20 cellular contexts compared by ENCODE assay signal in genomic region chr3:137324114-137324513, GRCh38.
DNase-seq lines count a peak whose midpoint lies in the region; ATAC-seq, FAIRE-seq and TF ChIP-seq lines count a peak whose summit lies in the region.
"Had no signal": no experiment of that assay in that cellular context is flagged by ENCODE, and none has a peak within 500 bp of the region (broad histone marks: within the 10 kb centered on the region; RNA-seq: fewer than 3 reads in every experiment).

No MANE protein-coding gene starts in this region.

- TF ChIP-seq RAD21 in SK-N-SH (IDR thresholded peaks at IDR 0.05; ENCODE audit: low read length), result no peak

- H4K20me1 ChIP-seq in SK-N-SH (ENCODE audit: insufficient read depth), result no peaks in the 10 kb centered on the region
- H4K20me1 ChIP-seq: BLaER1 treated with 17β-estradiol and CSF1 and Interleukin-3, amounts not matched to agents 10 nM and 100 nM had no signal

- no peak overlapping the region for H3K4me3 ChIP-seq in SK-N-SH (ENCODE audit: low read depth in 2 of 2, low read length in 1 of 2)
- H3K4me3 ChIP-seq: A549; BLaER1 treated with 17β-estradiol and CSF1 and Interleukin-3, amounts not matched to agents 10 nM and 100 nM had no signal

- TF ChIP-seq CTCF in SK-N-SH (IDR thresholded peaks at IDR 0.05), result no peak

- ATAC-seq in SK-N-SH treated with all-trans-retinoic acid at 6 μM for 48 hours, result no peak
- ATAC-seq: A549; CD8-positive, alpha-beta T cell had no signal

- peak; percentile 51 for FAIRE-seq in endometrium (lab: Jason Lieb, UNC)
- FAIRE-seq: A549, D721Med, G401.6, GM12891, GM19239 had no signal

- no peaks in the 10 kb centered on the region for H3K4me1 ChIP-seq in SK-N-SH (ENCODE audit: control insufficient read depth in 1 of 2, insufficient read depth in 2 of 2, low read depth in 1 of 2, low read length in 1 of 2)
- H3K4me1 ChIP-seq: A549, Caco-2 had no signal

- no peaks in the 10 kb centered on the region for H3K79me2 ChIP-seq in SK-N-SH (ENCODE audit: insufficient read depth)

- no peaks in the 10 kb centered on the region for H3K9me2 ChIP-seq in SK-N-SH

- H3K9me3 ChIP-seq in SK-N-SH, result no peaks in the 10 kb centered on the region
- H3K9me3 ChIP-seq: A549, Caco-2 had no signal

- no peak overlapping the region for H3K9ac ChIP-seq in SK-N-SH
- H3K9ac ChIP-seq: BLaER1 treated with 17β-estradiol and CSF1 and Interleukin-3, amounts not matched to agents 10 nM and 100 nM had no signal

- CTCF ChIA-PET in SK-N-SH (lab: Yijun Ruan, JAX), result no interaction called here

- POLR2A ChIA-PET in SK-N-SH (lab: Yijun Ruan, JAX), result interaction anchor here (0.6 kb wide), 1 partner anchor 17 kb away, joined by 3 read pairs; no protein-coding TSS in a partner anchor

- WGBS in SK-N-SH (ENCODE audit: low lambda C conversion rate), result 88% methylated on average over 2 of the region's 2 CpGs

- no peak overlapping the region for H3K27ac ChIP-seq in SK-N-SH (ENCODE audit: low read depth in 2 of 2, low read length in 1 of 2)
- H3K27ac ChIP-seq: 22Rv1; A549; BLaER1 treated with 17β-estradiol and CSF1 and Interleukin-3, amounts not matched to agents 10 nM and 100 nM; C4-2B had no signal

- no peaks in the 10 kb centered on the region for H3K36me3 ChIP-seq in SK-N-SH (replicated peaks in 1 of 2; ENCODE audit: control insufficient read depth in 1 of 2, insufficient read depth in 2 of 2, low read length in 1 of 2)
- H3K36me3 ChIP-seq: BLaER1 treated with 17β-estradiol and CSF1 and Interleukin-3, amounts not matched to agents 10 nM and 100 nM had no signal

- no peak overlapping the region for H2AFZ ChIP-seq in SK-N-SH (ENCODE audit: low read depth)

- no peak for TF ChIP-seq EP300 in SK-N-SH (IDR thresholded peaks at IDR 0.05; ENCODE audit: borderline replicate concordance in 1 of 2, low read depth in 1 of 2, low read length in 1 of 2)

- H3K27me3 ChIP-seq in SK-N-SH (ENCODE audit: insufficient read depth), result no peaks in the 10 kb centered on the region
- H3K27me3 ChIP-seq: BLaER1 treated with 17β-estradiol and CSF1 and Interleukin-3, amounts not matched to agents 10 nM and 100 nM had no signal

- H3K4me2 ChIP-seq in SK-N-SH, result no peak overlapping the region
- H3K4me2 ChIP-seq: A549; BLaER1 treated with 17β-estradiol and CSF1 and Interleukin-3, amounts not matched to agents 10 nM and 100 nM had no signal

- DNase-seq in SK-N-SH (no peak), OCI-M2 (lab: John Stamatoyannopoulos, UW; ENCODE audit: unreplicated experiment) (no peak)
- DNase-seq in stimulated activated CD4-positive, alpha-beta T cell treated with anti-CD3 and anti-CD28 coated beads, Interleukin-2, amount 100 ng/mL, for 48 hours, result no peak
- DNase-seq: AML-193; Caco-2; Calu3; CD4-positive, alpha-beta T cell; CD8-positive, alpha-beta T cell; DMS79 treated with DMSO at 0.1 percent for 48 hours; GF-D8 had no signal

- H3F3A ChIP-seq in SK-N-SH (replicated peaks; ENCODE audit: insufficient read depth), result no peaks in the 10 kb centered on the region

TF ChIP-seq in SK-N-SH treated with all-trans-retinoic acid at 6 μM for 48 hours, 23 proteins besides CTCF, POLR2A, EP300 and RAD21:
- TF ChIP-seq, protein P1, sequence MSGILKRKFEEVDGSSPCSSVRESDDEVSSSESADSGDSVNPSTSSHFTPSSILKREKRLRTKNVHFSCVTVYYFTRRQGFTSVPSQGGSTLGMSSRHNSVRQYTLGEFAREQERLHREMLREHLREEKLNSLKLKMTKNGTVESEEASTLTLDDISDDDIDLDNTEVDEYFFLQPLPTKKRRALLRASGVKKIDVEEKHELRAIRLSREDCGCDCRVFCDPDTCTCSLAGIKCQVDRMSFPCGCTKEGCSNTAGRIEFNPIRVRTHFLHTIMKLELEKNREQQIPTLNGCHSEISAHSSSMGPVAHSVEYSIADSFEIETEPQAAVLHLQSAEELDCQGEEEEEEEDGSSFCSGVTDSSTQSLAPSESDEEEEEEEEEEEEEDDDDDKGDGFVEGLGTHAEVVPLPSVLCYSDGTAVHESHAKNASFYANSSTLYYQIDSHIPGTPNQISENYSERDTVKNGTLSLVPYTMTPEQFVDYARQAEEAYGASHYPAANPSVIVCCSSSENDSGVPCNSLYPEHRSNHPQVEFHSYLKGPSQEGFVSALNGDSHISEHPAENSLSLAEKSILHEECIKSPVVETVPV (CRISPR knock-in tag; IDR thresholded peaks at IDR 0.05), result no peak
- TF ChIP-seq ZNF8 (CRISPR knock-in tag; IDR thresholded peaks at IDR 0.05), result peak; percentile 93

TF ChIP-seq in SK-N-SH, 30 proteins besides CTCF, POLR2A, EP300 and RAD21:
- TF ChIP-seq RCOR1 (IDR thresholded peaks at IDR 0.05; ENCODE audit: low read length), result no peak
- no peak for TF ChIP-seq IRF3 (IDR thresholded peaks at IDR 0.05; ENCODE audit: low read depth, low read length)
- TF ChIP-seq RFX5 (IDR thresholded peaks at IDR 0.05; ENCODE audit: low read length), result no peak
- no peak for TF ChIP-seq SIN3A (IDR thresholded peaks at IDR 0.05; ENCODE audit: borderline replicate concordance, low read depth, low read length)
- TF ChIP-seq TCF12 (IDR thresholded peaks at IDR 0.05), result no peak
- TF ChIP-seq POLR2AphosphoS5 (IDR thresholded peaks at IDR 0.05; ENCODE audit: low read depth, low read length), result no peak
- TF ChIP-seq FOXM1 (IDR thresholded peaks at IDR 0.05; ENCODE audit: low read depth), result no peak
- no peak for TF ChIP-seq GATA2 (CRISPR knock-in tag; IDR thresholded peaks at IDR 0.05)
- no peak for TF ChIP-seq ZBTB33 (IDR thresholded peaks at IDR 0.05; ENCODE audit: borderline replicate concordance, low read depth)
- no peak for TF ChIP-seq JUND (IDR thresholded peaks at IDR 0.05)
